In the genomic region with DNA sequence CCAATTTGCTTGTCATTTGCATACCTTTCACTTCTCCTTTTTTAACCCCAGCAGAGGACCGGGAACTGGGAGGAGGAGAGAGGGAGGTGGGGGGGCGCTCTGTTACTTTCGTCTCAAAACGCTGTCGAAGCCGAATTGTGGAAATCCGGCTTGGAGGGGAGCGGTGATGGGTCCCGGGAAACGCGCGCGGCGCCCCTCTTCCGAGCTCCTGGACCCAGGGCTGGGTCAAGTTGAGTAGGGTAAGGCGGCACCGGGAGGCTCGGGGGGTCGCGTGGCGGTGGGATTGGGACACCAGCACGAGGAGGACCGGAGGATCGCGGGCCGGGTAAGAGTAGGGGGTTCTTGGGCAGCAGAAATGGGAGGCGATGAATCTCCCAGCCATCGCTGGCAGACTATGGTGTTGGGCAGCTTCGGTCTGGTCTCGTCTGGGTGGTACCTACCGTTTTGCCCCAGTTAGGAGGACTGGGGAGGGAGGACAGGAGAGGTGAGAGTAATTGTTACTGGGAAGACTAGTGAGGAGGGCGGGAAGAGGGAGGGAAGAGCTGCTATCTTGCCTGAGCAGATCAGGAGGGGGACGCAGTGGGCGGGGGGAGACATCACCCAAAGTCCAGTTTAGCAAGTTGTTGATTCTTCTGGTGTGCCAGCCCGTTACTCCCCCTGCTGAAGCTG, we compare ENCODE assay signal across 1 cellular context.
A peak's percentile ranks its signal among the peaks of the same experiment; 100 is the strongest.
TF ChIP-seq lines count a peak whose summit lies in the region.

No MANE protein-coding gene starts in this region.

TF ChIP-seq in HepG2, 621 proteins besides CTCF, POLR2A, EP300 and RAD21 (continued from another document and continues in another):
- TF ChIP-seq GABPA (IDR thresholded peaks at IDR 0.05; ENCODE audit: low read depth, low read length) (no peak), GABPA (CRISPR knock-in tag; IDR thresholded peaks at IDR 0.05; ENCODE audit: low read depth) (no peak), ZNF281 (CRISPR knock-in tag; IDR thresholded peaks at IDR 0.05; ENCODE audit: borderline replicate concordance) (peak; percentile 23; the same call in 1 of the 2 replicates), ZNF121 (CRISPR knock-in tag; IDR thresholded peaks at IDR 0.05) (no peak), ZNF589 (CRISPR knock-in tag; conservative IDR thresholded peaks at IDR 0.05) (peak; percentile 70; the same call in 1 of the 2 replicates), ZNF143 (CRISPR knock-in tag; IDR thresholded peaks at IDR 0.05) (no peak), TAF15 (IDR thresholded peaks at IDR 0.05; ENCODE audit: low read depth, low read length, poor library complexity, severe bottlenecking) (no peak), TARDBP (CRISPR knock-in tag; IDR thresholded peaks at IDR 0.05) (no peak), NFATC3 (CRISPR knock-in tag; IDR thresholded peaks at IDR 0.05) (no peak), NR2F1 (CRISPR knock-in tag; IDR thresholded peaks at IDR 0.05) (no peak), ZNF501 (CRISPR knock-in tag; IDR thresholded peaks at IDR 0.05) (peak; percentile 65), FOXA3 (CRISPR knock-in tag; IDR thresholded peaks at IDR 0.05) (peak; percentile 66; the same call in 1 of the 2 replicates), PAWR (CRISPR knock-in tag; IDR thresholded peaks at IDR 0.05; ENCODE audit: borderline replicate concordance) (no peak), KDM5A (IDR thresholded peaks at IDR 0.05; ENCODE audit: borderline replicate concordance, low read length) (no peak; the same call in 1 of the 2 replicates), REXO4 (CRISPR knock-in tag; IDR thresholded peaks at IDR 0.05; ENCODE audit: borderline replicate concordance) (no peak), ZNF484 (CRISPR knock-in tag; IDR thresholded peaks at IDR 0.05; ENCODE audit: borderline replicate concordance, low read depth) (no peak), HOXA7 (CRISPR knock-in tag; IDR thresholded peaks at IDR 0.05) (no peak), ZNF609 (CRISPR knock-in tag; IDR thresholded peaks at IDR 0.05; ENCODE audit: borderline replicate concordance) (peak; percentile 66; the same call in 1 of the 2 replicates), SP1 (IDR thresholded peaks at IDR 0.05) (no peak), SP1 (CRISPR knock-in tag; IDR thresholded peaks at IDR 0.05) (no peak), HIVEP1 (CRISPR knock-in tag; IDR thresholded peaks at IDR 0.05) (0 out of 2 replicates have a peak, but pooled peaks have one; percentile 63), MYPOP (CRISPR knock-in tag; IDR thresholded peaks at IDR 0.05) (no peak), SIN3A (IDR thresholded peaks at IDR 0.05; ENCODE audit: borderline replicate concordance, low read depth, low read length) (0 out of 2 replicates have a peak, but pooled peaks have one; percentile 21), FOXM1 (CRISPR knock-in tag; IDR thresholded peaks at IDR 0.05) (no peak), AHR (CRISPR knock-in tag; IDR thresholded peaks at IDR 0.05) (no peak), JUND (CRISPR knock-in tag; IDR thresholded peaks at IDR 0.05) (no peak), ZMYM4 (CRISPR knock-in tag; IDR thresholded peaks at IDR 0.05) (peak; percentile 81; the same call in 1 of the 2 replicates), ZNF441 (CRISPR knock-in tag; IDR thresholded peaks at IDR 0.05; ENCODE audit: borderline replicate concordance) (no peak)
- TF ChIP-seq, protein P1, sequence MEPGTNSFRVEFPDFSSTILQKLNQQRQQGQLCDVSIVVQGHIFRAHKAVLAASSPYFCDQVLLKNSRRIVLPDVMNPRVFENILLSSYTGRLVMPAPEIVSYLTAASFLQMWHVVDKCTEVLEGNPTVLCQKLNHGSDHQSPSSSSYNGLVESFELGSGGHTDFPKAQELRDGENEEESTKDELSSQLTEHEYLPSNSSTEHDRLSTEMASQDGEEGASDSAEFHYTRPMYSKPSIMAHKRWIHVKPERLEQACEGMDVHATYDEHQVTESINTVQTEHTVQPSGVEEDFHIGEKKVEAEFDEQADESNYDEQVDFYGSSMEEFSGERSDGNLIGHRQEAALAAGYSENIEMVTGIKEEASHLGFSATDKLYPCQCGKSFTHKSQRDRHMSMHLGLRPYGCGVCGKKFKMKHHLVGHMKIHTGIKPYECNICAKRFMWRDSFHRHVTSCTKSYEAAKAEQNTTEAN (CRISPR knock-in tag; conservative IDR thresholded peaks at IDR 0.05): no peak
- TF ChIP-seq, protein P2, sequence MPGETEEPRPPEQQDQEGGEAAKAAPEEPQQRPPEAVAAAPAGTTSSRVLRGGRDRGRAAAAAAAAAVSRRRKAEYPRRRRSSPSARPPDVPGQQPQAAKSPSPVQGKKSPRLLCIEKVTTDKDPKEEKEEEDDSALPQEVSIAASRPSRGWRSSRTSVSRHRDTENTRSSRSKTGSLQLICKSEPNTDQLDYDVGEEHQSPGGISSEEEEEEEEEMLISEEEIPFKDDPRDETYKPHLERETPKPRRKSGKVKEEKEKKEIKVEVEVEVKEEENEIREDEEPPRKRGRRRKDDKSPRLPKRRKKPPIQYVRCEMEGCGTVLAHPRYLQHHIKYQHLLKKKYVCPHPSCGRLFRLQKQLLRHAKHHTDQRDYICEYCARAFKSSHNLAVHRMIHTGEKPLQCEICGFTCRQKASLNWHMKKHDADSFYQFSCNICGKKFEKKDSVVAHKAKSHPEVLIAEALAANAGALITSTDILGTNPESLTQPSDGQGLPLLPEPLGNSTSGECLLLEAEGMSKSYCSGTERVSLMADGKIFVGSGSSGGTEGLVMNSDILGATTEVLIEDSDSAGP (CRISPR knock-in tag; IDR thresholded peaks at IDR 0.05; ENCODE audit: borderline replicate concordance): peak; percentile 52
- TF ChIP-seq, protein P3, sequence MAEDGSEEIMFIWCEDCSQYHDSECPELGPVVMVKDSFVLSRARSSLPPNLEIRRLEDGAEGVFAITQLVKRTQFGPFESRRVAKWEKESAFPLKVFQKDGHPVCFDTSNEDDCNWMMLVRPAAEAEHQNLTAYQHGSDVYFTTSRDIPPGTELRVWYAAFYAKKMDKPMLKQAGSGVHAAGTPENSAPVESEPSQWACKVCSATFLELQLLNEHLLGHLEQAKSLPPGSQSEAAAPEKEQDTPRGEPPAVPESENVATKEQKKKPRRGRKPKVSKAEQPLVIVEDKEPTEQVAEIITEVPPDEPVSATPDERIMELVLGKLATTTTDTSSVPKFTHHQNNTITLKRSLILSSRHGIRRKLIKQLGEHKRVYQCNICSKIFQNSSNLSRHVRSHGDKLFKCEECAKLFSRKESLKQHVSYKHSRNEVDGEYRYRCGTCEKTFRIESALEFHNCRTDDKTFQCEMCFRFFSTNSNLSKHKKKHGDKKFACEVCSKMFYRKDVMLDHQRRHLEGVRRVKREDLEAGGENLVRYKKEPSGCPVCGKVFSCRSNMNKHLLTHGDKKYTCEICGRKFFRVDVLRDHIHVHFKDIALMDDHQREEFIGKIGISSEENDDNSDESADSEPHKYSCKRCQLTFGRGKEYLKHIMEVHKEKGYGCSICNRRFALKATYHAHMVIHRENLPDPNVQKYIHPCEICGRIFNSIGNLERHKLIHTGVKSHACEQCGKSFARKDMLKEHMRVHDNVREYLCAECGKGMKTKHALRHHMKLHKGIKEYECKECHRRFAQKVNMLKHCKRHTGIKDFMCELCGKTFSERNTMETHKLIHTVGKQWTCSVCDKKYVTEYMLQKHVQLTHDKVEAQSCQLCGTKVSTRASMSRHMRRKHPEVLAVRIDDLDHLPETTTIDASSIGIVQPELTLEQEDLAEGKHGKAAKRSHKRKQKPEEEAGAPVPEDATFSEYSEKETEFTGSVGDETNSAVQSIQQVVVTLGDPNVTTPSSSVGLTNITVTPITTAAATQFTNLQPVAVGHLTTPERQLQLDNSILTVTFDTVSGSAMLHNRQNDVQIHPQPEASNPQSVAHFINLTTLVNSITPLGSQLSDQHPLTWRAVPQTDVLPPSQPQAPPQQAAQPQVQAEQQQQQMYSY (CRISPR knock-in tag; IDR thresholded peaks at IDR 0.05): 0 out of 2 replicates have a peak, but pooled peaks have one; percentile 27
- TF ChIP-seq, protein P4, sequence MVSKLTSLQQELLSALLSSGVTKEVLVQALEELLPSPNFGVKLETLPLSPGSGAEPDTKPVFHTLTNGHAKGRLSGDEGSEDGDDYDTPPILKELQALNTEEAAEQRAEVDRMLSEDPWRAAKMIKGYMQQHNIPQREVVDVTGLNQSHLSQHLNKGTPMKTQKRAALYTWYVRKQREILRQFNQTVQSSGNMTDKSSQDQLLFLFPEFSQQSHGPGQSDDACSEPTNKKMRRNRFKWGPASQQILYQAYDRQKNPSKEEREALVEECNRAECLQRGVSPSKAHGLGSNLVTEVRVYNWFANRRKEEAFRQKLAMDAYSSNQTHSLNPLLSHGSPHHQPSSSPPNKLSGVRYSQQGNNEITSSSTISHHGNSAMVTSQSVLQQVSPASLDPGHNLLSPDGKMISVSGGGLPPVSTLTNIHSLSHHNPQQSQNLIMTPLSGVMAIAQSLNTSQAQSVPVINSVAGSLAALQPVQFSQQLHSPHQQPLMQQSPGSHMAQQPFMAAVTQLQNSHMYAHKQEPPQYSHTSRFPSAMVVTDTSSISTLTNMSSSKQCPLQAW (CRISPR knock-in tag; IDR thresholded peaks at IDR 0.05): peak; percentile 38; the same call in 1 of the 2 replicates
- TF ChIP-seq, protein P5, sequence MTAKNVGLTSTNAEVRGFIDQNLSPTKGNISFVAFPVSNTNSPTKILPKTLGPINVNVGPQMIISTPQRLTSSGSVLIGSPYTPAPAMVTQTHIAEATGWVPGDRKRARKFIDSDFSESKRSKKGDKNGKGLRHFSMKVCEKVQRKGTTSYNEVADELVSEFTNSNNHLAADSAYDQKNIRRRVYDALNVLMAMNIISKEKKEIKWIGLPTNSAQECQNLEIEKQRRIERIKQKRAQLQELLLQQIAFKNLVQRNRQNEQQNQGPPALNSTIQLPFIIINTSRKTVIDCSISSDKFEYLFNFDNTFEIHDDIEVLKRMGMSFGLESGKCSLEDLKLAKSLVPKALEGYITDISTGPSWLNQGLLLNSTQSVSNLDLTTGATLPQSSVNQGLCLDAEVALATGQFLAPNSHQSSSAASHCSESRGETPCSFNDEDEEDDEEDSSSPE (CRISPR knock-in tag; IDR thresholded peaks at IDR 0.05): 0 out of 2 replicates have a peak, but pooled peaks have one; percentile 35
- TF ChIP-seq, protein P6, sequence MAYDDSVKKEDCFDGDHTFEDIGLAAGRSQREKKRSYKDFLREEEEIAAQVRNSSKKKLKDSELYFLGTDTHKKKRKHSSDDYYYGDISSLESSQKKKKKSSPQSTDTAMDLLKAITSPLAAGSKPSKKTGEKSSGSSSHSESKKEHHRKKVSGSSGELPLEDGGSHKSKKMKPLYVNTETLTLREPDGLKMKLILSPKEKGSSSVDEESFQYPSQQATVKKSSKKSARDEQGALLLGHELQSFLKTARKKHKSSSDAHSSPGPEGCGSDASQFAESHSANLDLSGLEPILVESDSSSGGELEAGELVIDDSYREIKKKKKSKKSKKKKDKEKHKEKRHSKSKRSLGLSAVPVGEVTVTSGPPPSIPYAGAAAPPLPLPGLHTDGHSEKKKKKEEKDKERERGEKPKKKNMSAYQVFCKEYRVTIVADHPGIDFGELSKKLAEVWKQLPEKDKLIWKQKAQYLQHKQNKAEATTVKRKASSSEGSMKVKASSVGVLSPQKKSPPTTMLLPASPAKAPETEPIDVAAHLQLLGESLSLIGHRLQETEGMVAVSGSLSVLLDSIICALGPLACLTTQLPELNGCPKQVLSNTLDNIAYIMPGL (CRISPR knock-in tag; IDR thresholded peaks at IDR 0.05; ENCODE audit: borderline replicate concordance in 1 of 2, low read depth in 1 of 2): peak; percentile 54 to 55; a peak in 2 of 4 replicates
